ENCODE assay signal across 26 cellular contexts in genomic region chr18:65752625-65753325, GRCh38. TPM values are rescaled to one million over a fixed set of nuclear protein-coding genes. Genes with fewer than 3 reads are reported as not detected.
A peak's percentile ranks its signal among the peaks of the same experiment; 100 is the strongest.
DNase-seq lines count a peak whose midpoint lies in the region; TF ChIP-seq lines count a peak whose summit lies in the region.
"Had no signal": no experiment of that assay in that cellular context is flagged by ENCODE, and none has a peak within 500 bp of the region (broad histone marks: within the 10 kb centered on the region; RNA-seq: fewer than 3 reads in every experiment).

No MANE protein-coding gene starts in this region.

- WGBS in SK-N-SH (ENCODE audit: low lambda C conversion rate), result 36% methylated on average over 5 of the region's 5 CpGs

- TF ChIP-seq CTCF in KMS-11 (conservative IDR thresholded peaks at IDR 0.05; ENCODE audit: low read depth, low read length) (no peak), neural progenitor cell (IDR thresholded peaks at IDR 0.05) (no peak), SK-N-SH (IDR thresholded peaks at IDR 0.05) (no peak)

- DNase-seq in NCI-H2227 (lab: John Stamatoyannopoulos, UW; ENCODE audit: unreplicated experiment) (peak; percentile 40), SHP77 treated with DMSO at 0.1 percent for 48 hours (lab: John Stamatoyannopoulos, UW) (peak; percentile 8), neural progenitor cell (ENCODE audit: low spot score) (no peak), SK-N-SH (no peak), kidney tubule cell (ENCODE audit: low spot score) (no peak)
- no peak for DNase-seq in activated naive CD4-positive, alpha-beta T cell treated with anti-CD3 and anti-CD28 coated beads, Interleukin-2, amount 10 ng/mL, durations not matched to agents 7 days and 5 days
- DNase-seq: activated CD4-positive, CD25-positive, alpha-beta regulatory T cell treated with anti-CD3 and anti-CD28 coated beads, Interleukin-2, amount 50 U/mL, for 72 hours; activated gamma-delta T cell; activated naive CD8-positive, alpha-beta T cell treated with anti-CD3 and anti-CD28 coated beads, Interleukin-2, amount 50 U/mL, for 24 hours; effector memory CD4-positive, alpha-beta T cell; heart right ventricle; pancreas; PC-9; right cardiac atrium; Right ventricle myocardium superior; stimulated activated CD4-positive, alpha-beta T cell treated with anti-CD3 and anti-CD28 coated beads, Interleukin-12 subunit alpha, Interleukin-12 subunit beta, amount 100 ng/mL, for 4 hours; stimulated activated CD4-positive, alpha-beta T cell treated with anti-CD3 and anti-CD28 coated beads, Interleukin-4, amount 100 ng/mL, for 4 hours; stimulated activated naive CD8-positive, alpha-beta T cell treated with anti-CD3 and anti-CD28 coated beads, Interleukin-15, Interleukin-2, amounts not matched to agents 100 U/mL and 50 U/mL, for 24 hours; T-cell; thyroid gland had no signal

- H3K27me3 ChIP-seq in KMS-11 (ENCODE audit: insufficient read depth, low read depth) (no peaks in the 10 kb centered on the region), neural progenitor cell (peaks cover 46% of the 10 kb centered on the region), SK-N-SH (ENCODE audit: insufficient read depth) (no peaks in the 10 kb centered on the region)
- H3K27me3 ChIP-seq: body of pancreas, thyroid gland had no signal

- peaks cover 58% of the 10 kb centered on the region for H3K4me1 ChIP-seq in KMS-11 (ENCODE audit: low read depth, poor library complexity, severe bottlenecking)
- H3K4me1 ChIP-seq in neural progenitor cell, result peaks cover 12% of the 10 kb centered on the region
- H3K4me1 ChIP-seq in SK-N-SH (ENCODE audit: control insufficient read depth in 1 of 2, insufficient read depth in 2 of 2, low read depth in 1 of 2, low read length in 1 of 2), result peaks cover 0 to 5% of the 10 kb centered on the region in 2 experiments; a peak in 2 of 4 replicates

- CTCF ChIA-PET in SK-N-SH (lab: Yijun Ruan, JAX), result interaction anchor here (0.9 to 3.3 kb wide), 19 partner anchors 8 to 1719 kb away, joined by 3 to 27 read pairs (median 4); no protein-coding TSS in a partner anchor
- CTCF ChIA-PET in activated naive CD4-positive, alpha-beta T cell treated with anti-CD3 and anti-CD28 coated beads, Interleukin-2, amount 10 ng/mL, durations not matched to agents 7 days and 5 days (lab: Charles Lee), result no interaction called here

- H3K4me2 ChIP-seq in KMS-11, result peak overlapping the region; percentile 89
- H3K4me2 ChIP-seq in neural progenitor cell, result no peak overlapping the region
- no peak overlapping the region for H3K4me2 ChIP-seq in SK-N-SH
- H3K4me2 ChIP-seq: PC-9 had no signal

- POLR2A ChIA-PET in SK-N-SH (lab: Yijun Ruan, JAX), result no interaction called here

- peaks cover 33% of the 10 kb centered on the region for H3K4me1 Mint-ChIP-seq in neural progenitor cell
- H3K4me1 Mint-ChIP-seq in activated naive CD4-positive, alpha-beta T cell treated with anti-CD3 and anti-CD28 coated beads, Interleukin-2, amount 10 ng/mL, durations not matched to agents 7 days and 5 days, result no peaks in the 10 kb centered on the region
- H3K4me1 Mint-ChIP-seq: activated naive CD8-positive, alpha-beta T cell treated with anti-CD3 and anti-CD28 coated beads, Interleukin-2, amount 50 U/mL, for 24 hours; T-cell had no signal

- H3K9ac ChIP-seq in KMS-11, result peak overlapping the region; percentile 25; the same call in 1 of the 2 replicates
- no peak overlapping the region for H3K9ac ChIP-seq in neural progenitor cell
- H3K9ac ChIP-seq in SK-N-SH, result no peak overlapping the region

- H3K36me3 Mint-ChIP-seq in neural progenitor cell, result no peaks in the 10 kb centered on the region
- H3K36me3 Mint-ChIP-seq in activated naive CD4-positive, alpha-beta T cell treated with anti-CD3 and anti-CD28 coated beads, Interleukin-2, amount 10 ng/mL, durations not matched to agents 7 days and 5 days, result no peaks in the 10 kb centered on the region
- H3K36me3 Mint-ChIP-seq: CD14-positive monocyte, T-cell had no signal

- H3F3A ChIP-seq in neural progenitor cell (ENCODE audit: low read depth), result peaks cover 9% of the 10 kb centered on the region
- H3F3A ChIP-seq in SK-N-SH (replicated peaks; ENCODE audit: insufficient read depth), result no peaks in the 10 kb centered on the region

- H2AFZ ChIP-seq in KMS-11 (ENCODE audit: low read depth) (peak overlapping the region; percentile 84), neural progenitor cell (replicated peaks) (no peak overlapping the region), SK-N-SH (ENCODE audit: low read depth) (no peak overlapping the region)
- H2AFZ ChIP-seq: PC-9 had no signal

- no peaks in the 10 kb centered on the region for H3K9me2 ChIP-seq in SK-N-SH

- no peak for TF ChIP-seq EP300 in SK-N-SH (IDR thresholded peaks at IDR 0.05; ENCODE audit: borderline replicate concordance in 1 of 2, low read depth in 1 of 2, low read length in 1 of 2)

- H4K20me1 ChIP-seq in KMS-11 (ENCODE audit: insufficient read depth) (no peaks in the 10 kb centered on the region), neural progenitor cell (ENCODE audit: low read depth) (peaks cover 3% of the 10 kb centered on the region), SK-N-SH (ENCODE audit: insufficient read depth) (no peaks in the 10 kb centered on the region)

- H3K4me3 ChIP-seq in KMS-11 (IDR thresholded peaks at IDR 0.05; ENCODE audit: insufficient read depth, low read depth, low read length), result no peak overlapping the region
- H3K4me3 ChIP-seq in neural progenitor cell, result no peak overlapping the region
- no peak overlapping the region for H3K4me3 ChIP-seq in SK-N-SH (ENCODE audit: low read depth in 2 of 2, low read length in 1 of 2)
- H3K4me3 ChIP-seq: body of pancreas, heart right ventricle, pancreas, PC-9, thyroid gland had no signal

- H3K27ac Mint-ChIP-seq in neural progenitor cell, result no peak overlapping the region
- no peak overlapping the region for H3K27ac Mint-ChIP-seq in activated naive CD4-positive, alpha-beta T cell treated with anti-CD3 and anti-CD28 coated beads, Interleukin-2, amount 10 ng/mL, durations not matched to agents 7 days and 5 days
- H3K27ac Mint-ChIP-seq: activated naive CD8-positive, alpha-beta T cell treated with anti-CD3 and anti-CD28 coated beads, Interleukin-2, amount 50 U/mL, for 24 hours; CD14-positive monocyte; H9; T-cell had no signal

- H3K4me3 Mint-ChIP-seq in neural progenitor cell, result peak overlapping the region; percentile 36
- H3K4me3 Mint-ChIP-seq in activated naive CD4-positive, alpha-beta T cell treated with anti-CD3 and anti-CD28 coated beads, Interleukin-2, amount 10 ng/mL, durations not matched to agents 7 days and 5 days, result no peak overlapping the region
- H3K4me3 Mint-ChIP-seq: activated naive CD8-positive, alpha-beta T cell treated with anti-CD3 and anti-CD28 coated beads, Interleukin-2, amount 50 U/mL, for 24 hours; CD14-positive monocyte; T-cell had no signal

- H3K36me3 ChIP-seq in KMS-11 (ENCODE audit: insufficient read depth) (no peaks in the 10 kb centered on the region), neural progenitor cell (no peaks in the 10 kb centered on the region), SK-N-SH (replicated peaks in 1 of 2; ENCODE audit: control insufficient read depth in 1 of 2, insufficient read depth in 2 of 2, low read length in 1 of 2) (no peaks in the 10 kb centered on the region)
- H3K36me3 ChIP-seq: heart right ventricle, pancreas, thyroid gland had no signal

- H3K79me2 ChIP-seq in KMS-11 (ENCODE audit: insufficient read depth, low read depth) (no peaks in the 10 kb centered on the region), neural progenitor cell (ENCODE audit: low read depth) (no peaks in the 10 kb centered on the region), SK-N-SH (ENCODE audit: insufficient read depth) (no peaks in the 10 kb centered on the region; the same call in 1 of the 2 replicates)

- no peaks in the 10 kb centered on the region for H3K9me3 Mint-ChIP-seq in neural progenitor cell
- peaks cover 3% of the 10 kb centered on the region for H3K9me3 Mint-ChIP-seq in activated naive CD4-positive, alpha-beta T cell treated with anti-CD3 and anti-CD28 coated beads, Interleukin-2, amount 10 ng/mL, durations not matched to agents 7 days and 5 days
- H3K9me3 Mint-ChIP-seq: activated naive CD8-positive, alpha-beta T cell treated with anti-CD3 and anti-CD28 coated beads, Interleukin-2, amount 50 U/mL, for 24 hours; H9 had no signal

- H3K9me3 ChIP-seq in neural progenitor cell (ENCODE audit: low read depth), result no peaks in the 10 kb centered on the region
- no peaks in the 10 kb centered on the region for H3K9me3 ChIP-seq in SK-N-SH
- H3K9me3 ChIP-seq: body of pancreas, heart right ventricle, pancreas, thyroid gland had no signal

- H3K27ac ChIP-seq in KMS-11, result peak overlapping the region; percentile 89
- no peak overlapping the region for H3K27ac ChIP-seq in neural progenitor cell
- no peak overlapping the region for H3K27ac ChIP-seq in SK-N-SH (ENCODE audit: low read depth in 2 of 2, low read length in 1 of 2)
- H3K27ac ChIP-seq: body of pancreas, heart right ventricle, pancreas, PC-9, thyroid gland had no signal

- H3K27me3 Mint-ChIP-seq in neural progenitor cell (ENCODE audit: insufficient read depth, low read depth), result peaks cover 23% of the 10 kb centered on the region
- peaks cover 19% of the 10 kb centered on the region for H3K27me3 Mint-ChIP-seq in activated naive CD4-positive, alpha-beta T cell treated with anti-CD3 and anti-CD28 coated beads, Interleukin-2, amount 10 ng/mL, durations not matched to agents 7 days and 5 days

- no peak for TF ChIP-seq RAD21 in SK-N-SH (IDR thresholded peaks at IDR 0.05; ENCODE audit: low read length)

TF ChIP-seq in SK-N-SH, 30 proteins besides CTCF, POLR2A, EP300 and RAD21:
- TF ChIP-seq, protein P1, sequence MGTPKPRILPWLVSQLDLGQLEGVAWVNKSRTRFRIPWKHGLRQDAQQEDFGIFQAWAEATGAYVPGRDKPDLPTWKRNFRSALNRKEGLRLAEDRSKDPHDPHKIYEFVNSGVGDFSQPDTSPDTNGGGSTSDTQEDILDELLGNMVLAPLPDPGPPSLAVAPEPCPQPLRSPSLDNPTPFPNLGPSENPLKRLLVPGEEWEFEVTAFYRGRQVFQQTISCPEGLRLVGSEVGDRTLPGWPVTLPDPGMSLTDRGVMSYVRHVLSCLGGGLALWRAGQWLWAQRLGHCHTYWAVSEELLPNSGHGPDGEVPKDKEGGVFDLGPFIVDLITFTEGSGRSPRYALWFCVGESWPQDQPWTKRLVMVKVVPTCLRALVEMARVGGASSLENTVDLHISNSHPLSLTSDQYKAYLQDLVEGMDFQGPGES (IDR thresholded peaks at IDR 0.05; ENCODE audit: low read depth, low read length), result no peak

RNA-seq across cellular contexts. Expression of gene CDH7, which starts 2.0 kb away (rescaled TPM):
- total RNA-seq in neural progenitor cell (ENCODE audit: low replicate concordance), result 2.7 TPM in 2 replicates
- not detected in 2 replicates for polyA plus RNA-seq in SK-N-SH (2012; rRNA removed)
- polyA plus RNA-seq in SK-N-SH (2012; cell fraction: cytosol; rRNA removed), result not detected in 2 replicates
- not detected in 2 replicates for polyA plus RNA-seq in SK-N-SH (2012; cell fraction: nucleus; rRNA removed)
- total RNA-seq: body of pancreas, heart right ventricle, HepG2, LHCN-M2, pancreas, PC-9, Right ventricle myocardium superior, T-cell, thyroid gland had no signal
- polyA plus RNA-seq: CD14-positive monocyte, heart right ventricle, HepG2, pancreas had no signal

Comparison
In these comparisons a context has a peak if more than half of its experiments do, and no peak if none do; other contexts are left out.
1. DNase-seq: peak in NCI-H2227 (single experiment) and SHP77 treated with DMSO at 0.1 percent for 48 hours (single experiment); none in neural progenitor cell (single experiment), SK-N-SH (single experiment), activated naive CD4-positive, alpha-beta T cell treated with anti-CD3 and anti-CD28 coated beads, Interleukin-2, amount 10 ng/mL, durations not matched to agents 7 days and 5 days (single experiment) and kidney tubule cell (single experiment).